Comparison of ENCODE assay signal across 24 cellular contexts in genomic region chr17:9098242-9098641, GRCh38.
"Had no signal": no experiment of that assay in that cellular context is flagged by ENCODE, and none has a peak within 500 bp of the region (broad histone marks: within the 10 kb centered on the region; RNA-seq: fewer than 3 reads in every experiment).

No MANE protein-coding gene starts in this region.

- H3K4me3 Mint-ChIP-seq: activated CD4-positive, alpha-beta memory T cell treated with anti-CD3 and anti-CD28 coated beads, Interleukin-2, amount 10 ng/mL, durations not matched to agents 7 days and 5 days; activated CD4-positive, alpha-beta T cell treated with anti-CD3 and anti-CD28 coated beads for 36 hours; activated CD4-positive, alpha-beta T cell treated with anti-CD3 and anti-CD28 coated beads, Interleukin-2, amount 10 ng/mL, durations not matched to agents 24 days and 14 days; activated naive CD4-positive, alpha-beta T cell treated with anti-CD3 and anti-CD28 coated beads, Interleukin-2, amount 10 ng/mL, durations not matched to agents 7 days and 5 days; activated naive CD8-positive, alpha-beta T cell treated with anti-CD3 and anti-CD28 coated beads, Interleukin-2, amount 10 ng/mL, durations not matched to agents 7 days and 5 days; activated T-cell treated with anti-CD3 and anti-CD28 coated beads, Interleukin-2, amount 50 U/mL, for 4 hours; activated T-helper 17 cell treated with anti-CD3 and anti-CD28 coated beads, Interleukin-2, amount 50 U/mL, for 72 hours; brain had no signal

- H3K9me3 ChIP-seq: ascending aorta, colonic mucosa, esophagus squamous epithelium, gastroesophageal sphincter had no signal

- H3K27me3 Mint-ChIP-seq: brain had no signal

- H3K36me3 ChIP-seq: ascending aorta, colonic mucosa, esophagus squamous epithelium, gastroesophageal sphincter, heart right ventricle had no signal

- H3K27ac ChIP-seq: ascending aorta, colonic mucosa, epithelial cell of prostate, esophagus squamous epithelium, heart right ventricle had no signal

- H3K4me1 Mint-ChIP-seq: activated CD4-positive, alpha-beta memory T cell treated with anti-CD3 and anti-CD28 coated beads, Interleukin-2, amount 10 ng/mL, durations not matched to agents 7 days and 5 days; activated CD4-positive, alpha-beta T cell treated with anti-CD3 and anti-CD28 coated beads for 36 hours; activated CD4-positive, alpha-beta T cell treated with anti-CD3 and anti-CD28 coated beads, Interleukin-2, amount 10 ng/mL, durations not matched to agents 24 days and 14 days; activated naive CD4-positive, alpha-beta T cell treated with anti-CD3 and anti-CD28 coated beads, Interleukin-2, amount 10 ng/mL, durations not matched to agents 7 days and 5 days; activated naive CD8-positive, alpha-beta T cell treated with anti-CD3 and anti-CD28 coated beads, Interleukin-2, amount 10 ng/mL, durations not matched to agents 7 days and 5 days; activated T-helper 17 cell treated with anti-CD3 and anti-CD28 coated beads, Interleukin-2, amount 50 U/mL, for 72 hours; brain had no signal

- H3K4me1 ChIP-seq: colonic mucosa had no signal

- H3K9me3 Mint-ChIP-seq: activated CD4-positive, alpha-beta T cell treated with anti-CD3 and anti-CD28 coated beads, Interleukin-2, amount 10 ng/mL, durations not matched to agents 24 days and 14 days; activated naive CD4-positive, alpha-beta T cell treated with anti-CD3 and anti-CD28 coated beads, Interleukin-2, amount 50 U/mL, for 72 hours had no signal

- H3K27ac Mint-ChIP-seq: activated CD4-positive, alpha-beta memory T cell treated with anti-CD3 and anti-CD28 coated beads, Interleukin-2, amount 10 ng/mL, durations not matched to agents 7 days and 5 days; activated CD4-positive, alpha-beta T cell treated with anti-CD3 and anti-CD28 coated beads for 36 hours; activated CD4-positive, alpha-beta T cell treated with anti-CD3 and anti-CD28 coated beads, Interleukin-2, amount 10 ng/mL, durations not matched to agents 24 days and 14 days; activated naive CD4-positive, alpha-beta T cell treated with anti-CD3 and anti-CD28 coated beads, Interleukin-2, amount 10 ng/mL, durations not matched to agents 7 days and 5 days; activated naive CD4-positive, alpha-beta T cell treated with anti-CD3 and anti-CD28 coated beads, Interleukin-2, amount 50 U/mL, for 72 hours; activated naive CD8-positive, alpha-beta T cell treated with anti-CD3 and anti-CD28 coated beads, Interleukin-2, amount 10 ng/mL, durations not matched to agents 7 days and 5 days; activated T-helper 17 cell treated with anti-CD3 and anti-CD28 coated beads, Interleukin-2, amount 50 U/mL, for 72 hours; brain had no signal

- DNase-seq: activated CD4-positive, alpha-beta memory T cell treated with anti-CD3 and anti-CD28 coated beads, Interleukin-2, amount 10 ng/mL, durations not matched to agents 7 days and 5 days; activated CD4-positive, alpha-beta T cell treated with anti-CD3 and anti-CD28 coated beads for 36 hours; activated CD4-positive, alpha-beta T cell treated with anti-CD3 and anti-CD28 coated beads, Interleukin-2, amount 10 ng/mL, durations not matched to agents 24 days and 14 days; activated CD4-positive, CD25-positive, alpha-beta regulatory T cell; activated CD4-positive, CD25-positive, alpha-beta regulatory T cell treated with anti-CD3 and anti-CD28 coated beads, Interleukin-2, amount 50 U/mL, for 72 hours; activated CD8-positive, alpha-beta memory T cell treated with anti-CD3 and anti-CD28 coated beads for 24 hours; activated gamma-delta T cell; activated naive CD4-positive, alpha-beta T cell; activated naive CD4-positive, alpha-beta T cell treated with anti-CD3 and anti-CD28 coated beads, Interleukin-2, amount 10 ng/mL, durations not matched to agents 7 days and 5 days; activated naive CD8-positive, alpha-beta T cell treated with anti-CD3 and anti-CD28 coated beads, Interleukin-2, amount 10 ng/mL, durations not matched to agents 7 days and 5 days; activated T-cell treated with anti-CD3 and anti-CD28 coated beads, Interleukin-2, amount 50 U/mL, for 4 hours; caudate nucleus; colonic mucosa; effector CD8-positive, alpha-beta T cell; esophagus squamous epithelium; foreskin melanocyte; heart right ventricle; T-helper 2 cell had no signal

- ATAC-seq: activated CD4-positive, alpha-beta T cell treated with anti-CD3 and anti-CD28 coated beads for 36 hours; activated naive CD4-positive, alpha-beta T cell treated with anti-CD3 and anti-CD28 coated beads, Interleukin-2, amount 50 U/mL, for 72 hours; activated T-cell treated with anti-CD3 and anti-CD28 coated beads, Interleukin-2, amount 50 U/mL, for 4 hours; activated T-helper 17 cell treated with anti-CD3 and anti-CD28 coated beads, Interleukin-2, amount 50 U/mL, for 72 hours; gastroesophageal sphincter; heart right ventricle had no signal

- H3K27me3 ChIP-seq: ascending aorta, colonic mucosa, esophagus squamous epithelium, gastroesophageal sphincter had no signal

- H3K36me3 Mint-ChIP-seq: activated naive CD4-positive, alpha-beta T cell treated with anti-CD3 and anti-CD28 coated beads, Interleukin-2, amount 10 ng/mL, durations not matched to agents 7 days and 5 days; activated naive CD4-positive, alpha-beta T cell treated with anti-CD3 and anti-CD28 coated beads, Interleukin-2, amount 50 U/mL, for 72 hours; activated naive CD8-positive, alpha-beta T cell treated with anti-CD3 and anti-CD28 coated beads, Interleukin-2, amount 10 ng/mL, durations not matched to agents 7 days and 5 days had no signal

- H3K4me3 ChIP-seq: ascending aorta, colonic mucosa, esophagus squamous epithelium, gastroesophageal sphincter, heart right ventricle had no signal
